17 cellular contexts compared by ENCODE assay signal in the genomic region with DNA sequence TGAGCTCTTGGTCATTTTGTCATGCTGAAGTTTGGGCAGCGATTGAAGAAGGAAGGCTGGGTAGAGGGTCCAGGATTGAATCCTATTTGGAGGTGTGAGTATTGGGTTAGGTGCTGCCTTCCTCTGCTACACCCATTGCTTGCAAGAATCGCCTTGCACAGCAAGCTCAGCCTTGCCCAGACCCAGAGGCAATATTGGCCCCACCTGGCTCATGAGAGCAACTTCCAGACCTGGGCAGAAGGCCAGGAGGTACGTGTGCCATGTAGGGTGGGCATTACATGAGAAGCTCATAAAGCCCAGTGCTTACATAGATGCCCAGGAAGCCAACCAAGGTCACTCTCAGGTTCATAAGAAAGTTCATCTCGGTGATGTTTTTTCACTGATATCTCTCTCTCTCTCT.
DNase-seq lines count a peak whose midpoint lies in the region; ATAC-seq and TF ChIP-seq lines count a peak whose summit lies in the region.
"Had no signal": no experiment of that assay in that cellular context is flagged by ENCODE, and none has a peak within 500 bp of the region (broad histone marks: within the 10 kb centered on the region; RNA-seq: fewer than 3 reads in every experiment).

No MANE protein-coding gene starts in this region.

- no peaks in the 10 kb centered on the region for H3K79me2 ChIP-seq in hepatocyte
- no peaks in the 10 kb centered on the region for H3K79me2 ChIP-seq in trophoblast cell (ENCODE audit: control insufficient read depth, insufficient read depth, low read length, poor library complexity)

- no peak overlapping the region for H3K4me3 ChIP-seq in Caco-2 (ENCODE audit: low read depth, low read length)
- H3K4me3 ChIP-seq in HUES64 (ENCODE audit: low read length) = peak overlapping the region; percentile 15; the same call in 1 of the 2 replicates
- H3K4me3 ChIP-seq in hepatocyte = no peak overlapping the region
- H3K4me3 ChIP-seq in trophoblast cell (ENCODE audit: low read depth, low read length) = no peak overlapping the region
- H3K4me3 ChIP-seq: SJCRH30 had no signal

- WGBS in HUES64 = 92% methylated on average over 4 of the region's 4 CpGs
- 84% methylated on average over 4 of the region's 4 CpGs for WGBS in hepatocyte (ENCODE audit: low lambda C conversion rate, missing lambda C conversion rate)
- no CpG with 5 or more reads among the region's 4 CpGs for WGBS in trophoblast cell (ENCODE audit: extremely low coverage, insufficient coverage, insufficient read length)

- H3K27me3 Mint-ChIP-seq in Caco-2 (ENCODE audit: insufficient read depth, unreplicated experiment) = no peaks in the 10 kb centered on the region
- H3K27me3 Mint-ChIP-seq: B cell had no signal

- H3K9ac ChIP-seq in HUES64 (ENCODE audit: low read depth, low read length) = no peak overlapping the region
- no peak overlapping the region for H3K9ac ChIP-seq in trophoblast cell (ENCODE audit: low read length)

- no peaks in the 10 kb centered on the region for H4K20me1 ChIP-seq in hepatocyte (ENCODE audit: insufficient read depth, poor library complexity, severe bottlenecking)

- H2BK5ac ChIP-seq in trophoblast cell (ENCODE audit: low read depth, low read length, poor library complexity) = peak overlapping the region; percentile 0

- H3K27me3 ChIP-seq in Caco-2 (replicated peaks; ENCODE audit: control insufficient read depth, insufficient read depth, low read length) (no peaks in the 10 kb centered on the region), HUES64 (ENCODE audit: insufficient read depth, low read length) (peaks cover 25% of the 10 kb centered on the region), hepatocyte (no peaks in the 10 kb centered on the region), trophoblast cell (ENCODE audit: insufficient read depth, low read length) (no peaks in the 10 kb centered on the region)
- H3K27me3 ChIP-seq: SJCRH30 had no signal

- no peaks in the 10 kb centered on the region for H3K36me3 Mint-ChIP-seq in Caco-2 (ENCODE audit: insufficient read depth, unreplicated experiment)
- H3K36me3 Mint-ChIP-seq: CD8-positive, alpha-beta T cell had no signal

- peak overlapping the region; percentile 38 for H3K4me3 Mint-ChIP-seq in Caco-2 (ENCODE audit: unreplicated experiment)
- H3K4me3 Mint-ChIP-seq: B cell; CD8-positive, alpha-beta T cell had no signal

- H2AK5ac ChIP-seq in trophoblast cell (ENCODE audit: low read length) = no peak overlapping the region

- no peak overlapping the region for H3K23ac ChIP-seq in trophoblast cell (ENCODE audit: low read length)

- BruUV-seq in Caco-2 (replicated peaks; lab: Mats Ljungman, UMichigan) = no TSS peak

- H2BK12ac ChIP-seq in trophoblast cell (ENCODE audit: low read length) = peak overlapping the region; percentile 1

- H3K9me2 ChIP-seq in hepatocyte (replicated peaks; ENCODE audit: insufficient read depth) = no peaks in the 10 kb centered on the region

- H3K4me1 Mint-ChIP-seq in Caco-2 (ENCODE audit: low read depth, unreplicated experiment) = peaks cover 23% of the 10 kb centered on the region
- H3K4me1 Mint-ChIP-seq: B cell had no signal

- H2AFZ ChIP-seq in hepatocyte (no peak overlapping the region), trophoblast cell (ENCODE audit: insufficient read depth, low read length, poor library complexity) (no peak overlapping the region)

- H3K18ac ChIP-seq in trophoblast cell (ENCODE audit: low read length) = no peak overlapping the region

- H3K14ac ChIP-seq in trophoblast cell (ENCODE audit: low read length) = peak overlapping the region; percentile 52

- no peaks in the 10 kb centered on the region for H3K9me3 ChIP-seq in Caco-2
- H3K9me3 ChIP-seq in HUES64 (ENCODE audit: insufficient read depth, low read depth, low read length) = no peaks in the 10 kb centered on the region
- no peaks in the 10 kb centered on the region for H3K9me3 ChIP-seq in hepatocyte (ENCODE audit: low read depth)
- H3K9me3 ChIP-seq in trophoblast cell (ENCODE audit: insufficient read depth, low read depth, low read length) = no peaks in the 10 kb centered on the region
- H3K9me3 ChIP-seq: SJCRH30 had no signal

- H4K91ac ChIP-seq in trophoblast cell (ENCODE audit: low read depth, low read length) = no peak overlapping the region

- CTCF ChIA-PET in Caco-2 (lab: Charles Lee) = no interaction called here

- H3K27ac Mint-ChIP-seq in Caco-2 (ENCODE audit: unreplicated experiment) = peak overlapping the region; percentile 97
- H3K27ac Mint-ChIP-seq: B cell; CD8-positive, alpha-beta T cell had no signal

- H3K9me3 Mint-ChIP-seq in Caco-2 (ENCODE audit: unreplicated experiment) = no peaks in the 10 kb centered on the region
- H3K9me3 Mint-ChIP-seq: CD8-positive, alpha-beta T cell had no signal

- POLR2A ChIA-PET in Caco-2 (lab: Charles Lee) = interaction anchor here (0.7 kb wide), 1 partner anchor 353 kb away, joined by 5 read pairs; no protein-coding TSS in a partner anchor

- no peak overlapping the region for H3K4ac ChIP-seq in trophoblast cell (ENCODE audit: low read depth, low read length)

- H3K27ac ChIP-seq in HUES64 (ENCODE audit: low read depth, low read length) (no peak overlapping the region), hepatocyte (peak overlapping the region; percentile 67), trophoblast cell (ENCODE audit: low read depth, low read length) (no peak overlapping the region)
- H3K27ac ChIP-seq: SJCRH30 had no signal

- DNase-seq in Caco-2 = no peak
- no peak for DNase-seq in hepatocyte (ENCODE audit: low spot score)
- DNase-seq in trophoblast cell = no peak
- DNase-seq in HUDEP-2 (lab: John Stamatoyannopoulos, UW; ENCODE audit: unreplicated experiment in 76 of 76) = no peak
- no peak for DNase-seq in sciatic nerve (ENCODE audit: low spot score)
- DNase-seq in omental fat pad (ENCODE audit: low spot score) = no peak
- DNase-seq: CD8-positive, alpha-beta T cell; GOT3; MV-4-11; NCI-H146; NCI-H2081 treated with DMSO at 0.1 percent for 48 hours; NK-92 treated with Interleukin-12 subunit alpha and Interleukin-12 subunit beta, amount 100 ng/mL, for 24 hours; OCI-M1; RPMI8226; SJCRH30 had no signal

- H4K8ac ChIP-seq in trophoblast cell (ENCODE audit: low read depth, low read length) = no peak overlapping the region

- H3K36me3 ChIP-seq in Caco-2 (ENCODE audit: control insufficient read depth, insufficient read depth, low read length) (no peaks in the 10 kb centered on the region), HUES64 (ENCODE audit: insufficient read depth, low read length) (no peaks in the 10 kb centered on the region), hepatocyte (replicated peaks; ENCODE audit: insufficient read depth, low read depth) (no peaks in the 10 kb centered on the region), trophoblast cell (ENCODE audit: control insufficient read depth in 1 of 2, insufficient read depth in 2 of 2, low read length in 2 of 2) (no peaks in the 10 kb centered on the region)
- H3K36me3 ChIP-seq: SJCRH30 had no signal

- no peak overlapping the region for H4K12ac ChIP-seq in trophoblast cell (ENCODE audit: low read depth, low read length)

- peaks cover 7% of the 10 kb centered on the region for H3K79me1 ChIP-seq in trophoblast cell (ENCODE audit: low read length)

- H3K4me1 ChIP-seq in Caco-2 (peaks cover 28% of the 10 kb centered on the region), HUES64 (ENCODE audit: insufficient read depth, low read length) (peaks cover 16% of the 10 kb centered on the region), hepatocyte (ENCODE audit: insufficient read depth) (peaks cover 4% of the 10 kb centered on the region), trophoblast cell (ENCODE audit: control insufficient read depth in 1 of 2, insufficient read depth in 2 of 2, low read length in 2 of 2) (peaks cover 3 to 10% of the 10 kb centered on the region in 2 experiments)

- H2BK120ac ChIP-seq in trophoblast cell (ENCODE audit: insufficient read depth, low read length, poor library complexity) = no peak overlapping the region

- TF ChIP-seq CTCF in Caco-2 (IDR thresholded peaks at IDR 0.05; ENCODE audit: insufficient read depth in 1 of 2, low read depth in 1 of 2, low read length in 1 of 2, severe bottlenecking in 1 of 2, unreplicated experiment in 1 of 2) = no peak
- no peak for TF ChIP-seq CTCF in hepatocyte (IDR thresholded peaks at IDR 0.05; ENCODE audit: poor library complexity)
- TF ChIP-seq CTCF in omental fat pad (IDR thresholded peaks at IDR 0.05) = no peak

- intact Hi-C loops in Caco-2 (cut with micrococcal nuclease; ENCODE audit: unreplicated experiment) = loop anchor here (1.0 to 10.0 kb wide), 8 partner anchors 8 to 715 kb away; no protein-coding TSS in a partner anchor
- intact Hi-C loops in sciatic nerve (cut with DNase I) = no loop called here

- ATAC-seq in sciatic nerve (no peak), omental fat pad (ENCODE audit: low FRiP score) (no peak)
- ATAC-seq: CD8-positive, alpha-beta T cell had no signal

- H3K4me2 ChIP-seq in hepatocyte (no peak overlapping the region), trophoblast cell (ENCODE audit: low read length) (peak overlapping the region; percentile 48)
